12 cellular contexts compared by ENCODE assay signal in genomic region chr15:41937568-41937923, GRCh38. TPM values are rescaled to one million over a fixed set of nuclear protein-coding genes. Genes with fewer than 3 reads are reported as not detected.
DNase-seq lines count a peak whose midpoint lies in the region; ATAC-seq, FAIRE-seq and TF ChIP-seq lines count a peak whose summit lies in the region.
"Had no signal": no experiment of that assay in that cellular context is flagged by ENCODE, and none has a peak within 500 bp of the region (broad histone marks: within the 10 kb centered on the region; RNA-seq: fewer than 3 reads in every experiment).

No MANE protein-coding gene starts in this region.

- peaks cover 28 to 73% (median 59%) of the 10 kb centered on the region in 4 donors for H3K4me1 Mint-ChIP-seq in CD4-positive, CD25-positive, alpha-beta regulatory T cell
- peaks cover 41 to 71% (median 65%) of the 10 kb centered on the region in 7 donors for H3K4me1 Mint-ChIP-seq in naive thymus-derived CD4-positive, alpha-beta T cell

- no peak overlapping the region for H2AFZ ChIP-seq in K562 (ENCODE audit: low read depth, low read length)

- CTCF ChIA-PET in K562 (lab: Yijun Ruan, JAX; ENCODE audit: low intra/inter-chr PET ratio) = no interaction called here
- CTCF ChIA-PET in naive thymus-derived CD4-positive, alpha-beta T cell (lab: Charles Lee) = interaction anchor here (0.7 to 4.6 kb wide), 19 partner anchors 9 to 164 kb away, joined by 3 to 40 read pairs (median 4); partner anchors contain the start of genes JMJD7, MAPKBP1 and PLA2G4B

- no peak for ATAC-seq in CD4-positive, CD25-positive, alpha-beta regulatory T cell (ENCODE audit: low read depth in 2 of 2)
- ATAC-seq in K562 (no peak), HG02678 (IDR thresholded peaks at IDR 0.05; ENCODE audit: unreplicated experiment) (no peak), HG03280 (IDR thresholded peaks at IDR 0.05; ENCODE audit: unreplicated experiment) (no peak)
- ATAC-seq in naive thymus-derived CD4-positive, alpha-beta T cell = no peak

- H3K9me3 ChIP-seq in CD4-positive, CD25-positive, alpha-beta regulatory T cell (ENCODE audit: control insufficient read depth in 2 of 2, low read length in 2 of 2) = no peaks in the 10 kb centered on the region
- H3K9me3 ChIP-seq in KOPT-K1 (ENCODE audit: insufficient read depth, low read length, poor library complexity, severe bottlenecking) (no peaks in the 10 kb centered on the region), K562 (replicated peaks; ENCODE audit: control insufficient read depth, insufficient read depth, low read depth, low read length) (no peaks in the 10 kb centered on the region)
- no peaks in the 10 kb centered on the region for H3K9me3 ChIP-seq in naive thymus-derived CD4-positive, alpha-beta T cell (ENCODE audit: control insufficient read depth in 2 of 3, low read length in 3 of 3)

- peak overlapping the region; percentile 74 to 91 (median 89) for H3K4me3 Mint-ChIP-seq in CD4-positive, CD25-positive, alpha-beta regulatory T cell
- H3K4me3 Mint-ChIP-seq in naive thymus-derived CD4-positive, alpha-beta T cell = peak overlapping the region; percentile 63 to 89 (median 82)

- H3K36me3 Mint-ChIP-seq in CD4-positive, CD25-positive, alpha-beta regulatory T cell = peaks cover 9% of the 10 kb centered on the region
- peaks cover 0 to 18% (median 5%) of the 10 kb centered on the region in 5 donors for H3K36me3 Mint-ChIP-seq in naive thymus-derived CD4-positive, alpha-beta T cell

- no peaks in the 10 kb centered on the region for H3K9me3 Mint-ChIP-seq in CD4-positive, CD25-positive, alpha-beta regulatory T cell
- H3K9me3 Mint-ChIP-seq in naive thymus-derived CD4-positive, alpha-beta T cell = no peaks in the 10 kb centered on the region

- in situ Hi-C loops in K562 (cut with MboI) = no loop called here

- no peak for TF ChIP-seq RAD21 in K562 (CRISPR knock-in tag; conservative IDR thresholded peaks at IDR 0.05 in 1 of 2, IDR thresholded peaks at IDR 0.05 in 1 of 2)

- TF ChIP-seq EP300 in K562 (IDR thresholded peaks at IDR 0.05; ENCODE audit: low read length) = no peak

- DNase-seq in CD4-positive, CD25-positive, alpha-beta regulatory T cell = no peak
- DNase-seq in K562 (ENCODE audit: extremely low read depth in 1 of 4, low spot score in 3 of 4) (no peak), SK-N-DZ (ENCODE audit: low spot score) (no peak), NK-92 (lab: John Stamatoyannopoulos, UW; ENCODE audit: unreplicated experiment) (no peak)
- no peak for DNase-seq in naive thymus-derived CD4-positive, alpha-beta T cell
- DNase-seq: cerebellar nuclear complex, DMS 273 treated with DMSO at 0.1 percent for 48 hours, mesendoderm, NCI-H2171 had no signal

- no peaks in the 10 kb centered on the region for H3K9me1 ChIP-seq in K562 (ENCODE audit: control insufficient read depth, insufficient read depth, low read length)

- peaks cover 63% of the 10 kb centered on the region for H3K4me1 ChIP-seq in CD4-positive, CD25-positive, alpha-beta regulatory T cell (ENCODE audit: control insufficient read depth, insufficient read depth, low read length, poor library complexity, severe bottlenecking)
- H3K4me1 ChIP-seq in K562 (replicated peaks in 1 of 2; ENCODE audit: control insufficient read depth in 2 of 2, insufficient read depth in 2 of 2, low read length in 2 of 2) = peaks cover 3 to 9% of the 10 kb centered on the region in 2 experiments; a peak in 3 of 5 replicates
- peaks cover 50 to 53% of the 10 kb centered on the region in 2 donors for H3K4me1 ChIP-seq in naive thymus-derived CD4-positive, alpha-beta T cell (ENCODE audit: control insufficient read depth in 2 of 2, insufficient read depth in 2 of 2, low read length in 2 of 2)

- peak overlapping the region; percentile 52 for H3K4me3 ChIP-seq in CD4-positive, CD25-positive, alpha-beta regulatory T cell (ENCODE audit: low read depth, low read length)
- H3K4me3 ChIP-seq in K562 = no peak overlapping the region
- H3K4me3 ChIP-seq in naive thymus-derived CD4-positive, alpha-beta T cell (ENCODE audit: low read length) = no peak overlapping the region

- intact Hi-C loops in K562 (cut with micrococcal nuclease) = no loop called here
- intact Hi-C loops in naive thymus-derived CD4-positive, alpha-beta T cell (cut with micrococcal nuclease) = loop anchor here (1.0 to 10.0 kb wide), 10 partner anchors 10 to 315 kb away; partner anchors contain the start of genes SPTBN5 (in 2 of the 2), EHD4 (in 1 of the 2), JMJD7 (in 1 of the 2) and MAPKBP1 (in 1 of the 2)

- 38% methylated on average over 4 of the region's 4 CpGs for WGBS in K562 (ENCODE audit: insufficient coverage, low coverage, missing lambda C conversion rate)

- peaks cover 6% of the 10 kb centered on the region for H3K36me3 ChIP-seq in CD4-positive, CD25-positive, alpha-beta regulatory T cell (ENCODE audit: control insufficient read depth, insufficient read depth, low read length)
- H3K36me3 ChIP-seq in KOPT-K1 (ENCODE audit: insufficient read depth, low read length) (no peaks in the 10 kb centered on the region), K562 (ENCODE audit: control insufficient read depth, insufficient read depth, low read length) (peaks cover 2% of the 10 kb centered on the region; the same call in 2 of the 3 replicates)
- peaks cover 0 to 7% (median 0%) of the 10 kb centered on the region in 3 experiments for H3K36me3 ChIP-seq in naive thymus-derived CD4-positive, alpha-beta T cell (ENCODE audit: control insufficient read depth in 2 of 3, insufficient read depth in 3 of 3, low read length in 3 of 3)

- BruUV-seq in K562 (replicated peaks; lab: Mats Ljungman, UMichigan) = no TSS peak

- H3K27ac ChIP-seq in CD4-positive, CD25-positive, alpha-beta regulatory T cell (ENCODE audit: insufficient read depth, low read length, poor library complexity, severe bottlenecking) = peak overlapping the region; percentile 99
- peak overlapping the region; percentile 41 for H3K27ac ChIP-seq in KOPT-K1 (ENCODE audit: low read depth, low read length, poor library complexity, severe bottlenecking)
- H3K27ac ChIP-seq in K562 (ENCODE audit: extremely low read depth, low read depth, low read length) = no peak overlapping the region
- H3K27ac ChIP-seq in naive thymus-derived CD4-positive, alpha-beta T cell (ENCODE audit: low read depth, low read length) = peak overlapping the region; percentile 83

- FAIRE-seq in K562 (lab: Jason Lieb, UNC) = peak; percentile 60

- no peak for TF ChIP-seq CTCF in K562 (IDR thresholded peaks at IDR 0.05 in 2 of 3, conservative IDR thresholded peaks at IDR 0.05 in 1 of 3; ENCODE audit: insufficient read depth in 2 of 3, low read depth in 1 of 3, low read length in 3 of 3)

- peak overlapping the region; percentile 95 to 99 (median 97) for H3K27ac Mint-ChIP-seq in CD4-positive, CD25-positive, alpha-beta regulatory T cell
- H3K27ac Mint-ChIP-seq in naive thymus-derived CD4-positive, alpha-beta T cell = peak overlapping the region; percentile 93 to 100 (median 98)

- H3K4me2 ChIP-seq in K562 (ENCODE audit: insufficient read depth, low read length) = no peak overlapping the region

- H3K27me3 Mint-ChIP-seq in CD4-positive, CD25-positive, alpha-beta regulatory T cell = no peaks in the 10 kb centered on the region
- no peaks in the 10 kb centered on the region for H3K27me3 Mint-ChIP-seq in naive thymus-derived CD4-positive, alpha-beta T cell

- POLR2A ChIA-PET in K562 (lab: Yijun Ruan, JAX) = interaction anchor here (1.0 to 1.3 kb wide), 3 partner anchors 12 to 124 kb away, joined by 3 read pairs; no protein-coding TSS in a partner anchor
- POLR2A ChIA-PET in naive thymus-derived CD4-positive, alpha-beta T cell (lab: Charles Lee) = interaction anchor here (0.7 to 5.6 kb wide), 14 partner anchors 9 to 709 kb away, joined by 3 to 76 read pairs (median 6); partner anchors contain the start of genes EHD4, JMJD7 and MAPKBP1

- no peaks in the 10 kb centered on the region for H4K20me1 ChIP-seq in K562 (replicated peaks; ENCODE audit: control insufficient read depth, insufficient read depth, low read length)

- TF ChIP-seq POLR2A in K562 (conservative IDR thresholded peaks at IDR 0.05) = no peak

- no peaks in the 10 kb centered on the region for H3K79me2 ChIP-seq in K562 (ENCODE audit: control insufficient read depth, insufficient read depth, low read length)

- no peaks in the 10 kb centered on the region for H3K27me3 ChIP-seq in CD4-positive, CD25-positive, alpha-beta regulatory T cell (ENCODE audit: control insufficient read depth, insufficient read depth, low read length)
- H3K27me3 ChIP-seq in K562 (ENCODE audit: control insufficient read depth in 2 of 2, insufficient read depth in 2 of 2, low read length in 2 of 2) = no peaks in the 10 kb centered on the region
- H3K27me3 ChIP-seq in naive thymus-derived CD4-positive, alpha-beta T cell (ENCODE audit: control insufficient read depth in 2 of 2, insufficient read depth in 2 of 2, low read length in 2 of 2) = no peaks in the 10 kb centered on the region

- no peak overlapping the region for H3K9ac ChIP-seq in K562 (ENCODE audit: insufficient read depth in 1 of 2, low read depth in 2 of 2, low read length in 2 of 2)

RNA-seq across cellular contexts. Expression of gene EHD4, which starts 34.8 kb away (rescaled TPM):
- 57.8 TPM for total RNA-seq in CD4-positive, CD25-positive, alpha-beta regulatory T cell
- 10 to 100 TPM in 3 of 4 donors, 1 to 10 TPM in 1; 9.3 to 14.2 (median 13.5) TPM for polyA plus RNA-seq in CD4-positive, CD25-positive, alpha-beta regulatory T cell
- 11.8 and 17.2 TPM in 2 replicates for total RNA-seq in K562 (2011; cell fraction: chromatin; rRNA removed; ENCODE audit: low replicate concordance)
- 15.1 and 17.0 TPM in 2 replicates for total RNA-seq in K562 (2011; cell fraction: nucleolus; rRNA removed)
- total RNA-seq in K562 (2011; cell fraction: nucleoplasm; rRNA removed) = 14.4 and 16.6 TPM in 2 replicates
- total RNA-seq in K562 (2014; rRNA removed) = 9.8 and 12.6 TPM in 2 replicates
- total RNA-seq in K562 (2014; rRNA removed; fragmentation: Illumina TruSeq; extraction: Trizol) = 4.6 and 5.2 TPM in 2 replicates
- 5.6 and 5.7 TPM in 2 replicates for total RNA-seq in K562 (2015; rRNA removed; fragmentation: Illumina TruSeq; extraction: Trizol)
- total RNA-seq in K562 (2021) = 10.3 and 11.4 TPM in 2 replicates
- 6.4 and 7.4 TPM in 2 replicates for polyA plus RNA-seq in K562 (2011; rRNA removed)
- 7.3 and 10.8 TPM in 2 replicates for polyA plus RNA-seq in K562 (2011; cell fraction: cytosol; rRNA removed)
- polyA plus RNA-seq in K562 (2011; cell fraction: nucleus; rRNA removed) = 4.1 and 4.5 TPM in 2 replicates
- 5.5 and 7.3 TPM in 2 replicates for polyA plus RNA-seq in K562 (2012)
- 7.0 and 8.1 TPM in 2 replicates for polyA plus RNA-seq in K562 (2014; fragmentation: Illumina TruSeq; extraction: Trizol)
- under 1 TPM; 0.89 to 0.96 TPM for polyA plus RNA-seq in K562 (2014; fragmentation: Nextera tagmentation; extraction: Ambion mirVana)
- polyA plus RNA-seq in K562 (2014; rRNA removed) = 7.5 and 7.7 TPM in 2 replicates
- 9.2 and 10.3 TPM in 2 replicates for polyA minus RNA-seq in K562 (2011; rRNA and poly(A)+ RNA removed)
- polyA minus RNA-seq in K562 (2011; cell fraction: cytosol; rRNA and poly(A)+ RNA removed) = 8.6 and 9.6 TPM in 2 replicates
- 6.9 and 10.0 TPM in 2 replicates for polyA minus RNA-seq in K562 (2011; cell fraction: nucleus; rRNA and poly(A)+ RNA removed)
- total RNA-seq in naive thymus-derived CD4-positive, alpha-beta T cell = 10 to 100 TPM; 10.4 to 48.3 (median 23.7) TPM
- polyA plus RNA-seq in naive thymus-derived CD4-positive, alpha-beta T cell = 1 to 10 TPM; 5.6 to 8.9 TPM
- 2.2 and 2.8 TPM in 2 replicates for polyA plus RNA-seq in SK-N-DZ (2014; cell fraction: cytosol; rRNA removed)
- 0.62 and 1.1 TPM in 2 replicates for polyA plus RNA-seq in SK-N-DZ (2014; cell fraction: nucleus; rRNA removed)

RNA-seq across cellular contexts. Expression of gene SPTBN5, which starts 43.7 kb away (rescaled TPM):
- total RNA-seq in CD4-positive, CD25-positive, alpha-beta regulatory T cell = 2.7 TPM
- polyA plus RNA-seq in CD4-positive, CD25-positive, alpha-beta regulatory T cell = under 1 TPM in 1 of 4 donors, not detected in 3; 0.26 TPM
- 0.30 TPM in 1 of 2 replicates, not detected in the other for total RNA-seq in K562 (2011; cell fraction: chromatin; rRNA removed; ENCODE audit: low replicate concordance)
- total RNA-seq in K562 (2011; cell fraction: nucleolus; rRNA removed) = under 0.01 TPM in 2 replicates
- total RNA-seq in K562 (2011; cell fraction: nucleoplasm; rRNA removed) = 0.08 TPM in 1 of 2 replicates, not detected in the other
- total RNA-seq in K562 (2014; rRNA removed) (not detected in 2 replicates), K562 (2014; rRNA removed; fragmentation: Illumina TruSeq; extraction: Trizol) (not detected in 2 replicates), K562 (2015; rRNA removed; fragmentation: Illumina TruSeq; extraction: Trizol) (not detected in 2 replicates), K562 (2021) (0.02 TPM in 1 of 2 replicates, not detected in the other)
- polyA plus RNA-seq in K562 (2011; rRNA removed) (0.01 TPM in 1 of 2 replicates, not detected in the other), K562 (2014; fragmentation: Illumina TruSeq; extraction: Trizol) (not detected in 2 replicates), K562 (2014; fragmentation: Nextera tagmentation; extraction: Ambion mirVana) (not detected), K562 (2014; rRNA removed) (not detected in 2 replicates)
- 0.01 and 0.03 TPM in 2 replicates for polyA plus RNA-seq in K562 (2011; cell fraction: cytosol; rRNA removed)
- polyA plus RNA-seq in K562 (2011; cell fraction: nucleus; rRNA removed) = 0.15 and 0.20 TPM in 2 replicates
- under 0.01 and 0.03 TPM in 2 replicates for polyA plus RNA-seq in K562 (2012)
- not detected in 2 replicates for polyA minus RNA-seq in K562 (2011; rRNA and poly(A)+ RNA removed)
- polyA minus RNA-seq in K562 (2011; cell fraction: cytosol; rRNA and poly(A)+ RNA removed) = not detected in 2 replicates
- polyA minus RNA-seq in K562 (2011; cell fraction: nucleus; rRNA and poly(A)+ RNA removed) = under 0.01 TPM in 1 of 2 replicates, not detected in the other
- 1 to 10 TPM; 1.4 to 2.7 (median 1.9) TPM for total RNA-seq in naive thymus-derived CD4-positive, alpha-beta T cell
- under 1 TPM in 1 of 2 donors, not detected in 1; 0.12 TPM for polyA plus RNA-seq in naive thymus-derived CD4-positive, alpha-beta T cell
- polyA plus RNA-seq in SK-N-DZ (2014; cell fraction: cytosol; rRNA removed) = 0.73 and 0.75 TPM in 2 replicates
- 5.2 and 8.0 TPM in 2 replicates for polyA plus RNA-seq in SK-N-DZ (2014; cell fraction: nucleus; rRNA removed)
